ENCODE assay signal across 9 cellular contexts in genomic region chr7:150324366-150324961, GRCh38. TPM values are rescaled to one million over a fixed set of nuclear protein-coding genes. Genes with fewer than 3 reads are reported as not detected.
A peak's percentile ranks its signal among the peaks of the same experiment; 100 is the strongest.
DNase-seq lines count a peak whose midpoint lies in the region; ATAC-seq, FAIRE-seq and TF ChIP-seq lines count a peak whose summit lies in the region.
"Had no signal": no experiment of that assay in that cellular context is flagged by ENCODE, and none has a peak within 500 bp of the region (broad histone marks: within the 10 kb centered on the region; RNA-seq: fewer than 3 reads in every experiment).

No MANE protein-coding gene starts in this region.

- H3K9me3 ChIP-seq in HepG2 (ENCODE audit: low read length) = no peaks in the 10 kb centered on the region

- CTCF ChIA-PET in HepG2 (lab: Yijun Ruan, JAX; ENCODE audit: low intra/inter-chr PET ratio, low total read pairs) = no interaction called here

- no peak for DNase-seq in stimulated activated naive CD8-positive, alpha-beta T cell treated with anti-CD3 and anti-CD28 coated beads, Interleukin-15, Interleukin-2, amounts not matched to agents 100 U/mL and 50 U/mL, for 24 hours
- DNase-seq in HepG2 (ENCODE audit: low spot score) (peak; percentile 27), iPS-NIHi7 (ENCODE audit: extremely low spot score) (no peak)
- no peak for DNase-seq in stimulated activated naive CD4-positive, alpha-beta T cell treated with Interleukin-2 at 50 U/mL for 16 hours (lab: John Stamatoyannopoulos, UW)

- no peaks in the 10 kb centered on the region for H4K20me1 ChIP-seq in HepG2 (ENCODE audit: insufficient read depth, low read length)

- FAIRE-seq in HepG2 (lab: Jason Lieb, UNC) = peak; percentile 51

- TF ChIP-seq RAD21 in HepG2 (CRISPR knock-in tag; IDR thresholded peaks at IDR 0.05) = no peak

- H3K27ac ChIP-seq in HepG2 (ENCODE audit: extremely low read length, insufficient read depth, low read length) = peak overlapping the region; percentile 84

- peaks cover 54% of the 10 kb centered on the region for H3K4me1 Mint-ChIP-seq in stimulated activated naive CD8-positive, alpha-beta T cell treated with anti-CD3 and anti-CD28 coated beads, Interleukin-15, Interleukin-2, amounts not matched to agents 100 ng/mL and 50 ng/mL, for 24 hours (ENCODE audit: low read depth)
- H3K4me1 Mint-ChIP-seq in activated naive CD8-positive, alpha-beta T cell (ENCODE audit: low read depth) = peaks cover 50% of the 10 kb centered on the region

- peaks cover 59% of the 10 kb centered on the region for H3K79me2 ChIP-seq in HepG2 (ENCODE audit: insufficient read depth, low read length)

- BruUV-seq in HepG2 (replicated peaks; lab: Mats Ljungman, UMichigan) = no TSS peak

- intact Hi-C loops in HepG2 (cut with micrococcal nuclease; ENCODE audit: unreplicated experiment) = loop anchor here (5.0 kb wide), 1 partner anchor 33 kb away; no protein-coding TSS in a partner anchor

- H3K9me3 Mint-ChIP-seq in stimulated activated naive CD8-positive, alpha-beta T cell treated with anti-CD3 and anti-CD28 coated beads, Interleukin-15, Interleukin-2, amounts not matched to agents 100 ng/mL and 50 ng/mL, for 24 hours = no peaks in the 10 kb centered on the region
- H3K9me3 Mint-ChIP-seq in activated naive CD8-positive, alpha-beta T cell (ENCODE audit: low read depth) = no peaks in the 10 kb centered on the region

- in situ Hi-C loops in HepG2 (cut with HindIII; ENCODE audit: extremely low pct_ligation_motif_present, low pct_unique_long_range_greater_than_20kb) = no loop called here

- peak overlapping the region; percentile 74 to 81 (median 77) for H3K4me3 ChIP-seq in HepG2 (replicated peaks in 1 of 3; ENCODE audit: insufficient read depth in 1 of 3, low read depth in 2 of 3, low read length in 3 of 3)

- POLR2A ChIA-PET in HepG2 (lab: Yijun Ruan, JAX) = interaction anchor here (0.6 to 5.4 kb wide), 8 partner anchors 11 to 80 kb away, joined by 3 to 41 read pairs (median 12); partner anchors contain the start of genes RARRES2 and REPIN1

- H3K36me3 ChIP-seq in HepG2 (replicated peaks in 1 of 2; ENCODE audit: control insufficient read depth in 1 of 2, insufficient read depth in 2 of 2, low read length in 2 of 2) = peaks cover 20 to 44% of the 10 kb centered on the region in 2 experiments

- peaks cover 54% of the 10 kb centered on the region for H3K4me1 ChIP-seq in HepG2 (ENCODE audit: insufficient read depth, low read length)

- no peaks in the 10 kb centered on the region; a peak in 1 of 5 replicates for H3K27me3 ChIP-seq in HepG2 (ENCODE audit: control insufficient read depth in 1 of 2, insufficient read depth in 2 of 2, low read length in 2 of 2)

- TF ChIP-seq EP300 in HepG2 (IDR thresholded peaks at IDR 0.05; ENCODE audit: low read depth in 2 of 2, low read length in 2 of 2) (0 out of 4 replicates have a peak, but pooled peaks of 1 of the 2 experiments have one; percentile 21), HepG2 (CRISPR knock-in tag; IDR thresholded peaks at IDR 0.05; ENCODE audit: borderline replicate concordance) (no peak)

- 8% methylated on average over 11 of the region's 12 CpGs for WGBS in HepG2 (ENCODE audit: low lambda C conversion rate)

- TF ChIP-seq POLR2A in HepG2 (IDR thresholded peaks at IDR 0.05; ENCODE audit: insufficient read depth in 1 of 2, low read depth in 2 of 2, low read length in 2 of 2) = peak in 1 of 2 experiments; percentile 43; a peak in 1 of 4 replicates

- H2AFZ ChIP-seq in HepG2 (ENCODE audit: low read length) = no peak overlapping the region

- H3K9ac ChIP-seq in HepG2 (ENCODE audit: insufficient read depth, low read depth, low read length) = peak overlapping the region; percentile 92

- no peak for TF ChIP-seq CTCF in HepG2 (CRISPR knock-in tag; IDR thresholded peaks at IDR 0.05)

- ATAC-seq in stimulated activated naive CD8-positive, alpha-beta T cell treated with anti-CD3 and anti-CD28 coated beads, Interleukin-15, Interleukin-2, amounts not matched to agents 100 U/mL and 50 U/mL, for 24 hours = no peak
- peak; percentile 40 for ATAC-seq in HepG2
- no peak for ATAC-seq in GM21576 (IDR thresholded peaks at IDR 0.05; ENCODE audit: unreplicated experiment)
- ATAC-seq in GM21367 (IDR thresholded peaks at IDR 0.05; ENCODE audit: unreplicated experiment) = no peak

- no peaks in the 10 kb centered on the region for H3K27me3 Mint-ChIP-seq in stimulated activated naive CD8-positive, alpha-beta T cell treated with anti-CD3 and anti-CD28 coated beads, Interleukin-15, Interleukin-2, amounts not matched to agents 100 ng/mL and 50 ng/mL, for 24 hours
- H3K27me3 Mint-ChIP-seq in activated naive CD8-positive, alpha-beta T cell = no peaks in the 10 kb centered on the region

- H3K4me2 ChIP-seq in HepG2 (ENCODE audit: low read depth, low read length) = peak overlapping the region; percentile 96

- peaks cover 41% of the 10 kb centered on the region for H3K36me3 Mint-ChIP-seq in stimulated activated naive CD8-positive, alpha-beta T cell treated with anti-CD3 and anti-CD28 coated beads, Interleukin-15, Interleukin-2, amounts not matched to agents 100 ng/mL and 50 ng/mL, for 24 hours (ENCODE audit: low read depth)
- peaks cover 15% of the 10 kb centered on the region for H3K36me3 Mint-ChIP-seq in activated naive CD8-positive, alpha-beta T cell

- peak overlapping the region; percentile 95 for H3K4me3 Mint-ChIP-seq in stimulated activated naive CD8-positive, alpha-beta T cell treated with anti-CD3 and anti-CD28 coated beads, Interleukin-15, Interleukin-2, amounts not matched to agents 100 ng/mL and 50 ng/mL, for 24 hours
- H3K4me3 Mint-ChIP-seq in activated naive CD8-positive, alpha-beta T cell = peak overlapping the region; percentile 98

- H3K27ac Mint-ChIP-seq in stimulated activated naive CD8-positive, alpha-beta T cell treated with anti-CD3 and anti-CD28 coated beads, Interleukin-15, Interleukin-2, amounts not matched to agents 100 ng/mL and 50 ng/mL, for 24 hours = peak overlapping the region; percentile 99
- H3K27ac Mint-ChIP-seq in activated naive CD8-positive, alpha-beta T cell = peak overlapping the region; percentile 99

RNA-seq across cellular contexts. Expression of gene ACTR3C, which starts 1.1 kb away (rescaled TPM):
- total RNA-seq in HepG2 (2016; rRNA removed; fragmentation: Illumina TruSeq; extraction: Trizol) = 4.1 and 7.5 TPM in 2 replicates
- total RNA-seq in HepG2 (2016; cell fraction: cytosol; rRNA removed; fragmentation: Illumina TruSeq; extraction: Trizol; ENCODE audit: low read depth) = 7.2 and 7.8 TPM in 2 replicates
- 3.7 and 6.7 TPM in 2 replicates for total RNA-seq in HepG2 (2016; cell fraction: insoluble cytoplasmic fraction; rRNA removed; fragmentation: Illumina TruSeq; extraction: Trizol)
- total RNA-seq in HepG2 (2016; cell fraction: membrane; rRNA removed; fragmentation: Illumina TruSeq; extraction: Trizol) = 4.8 and 5.6 TPM in 2 replicates
- 17.1 and 19.7 TPM in 2 replicates for total RNA-seq in HepG2 (2016; cell fraction: nucleus; rRNA removed; fragmentation: Illumina TruSeq; extraction: Trizol)
- polyA plus RNA-seq in HepG2 (2011; rRNA removed) = 3.2 and 3.8 TPM in 2 replicates
- 2.5 and 2.7 TPM in 2 replicates for polyA plus RNA-seq in HepG2 (2011; cell fraction: cytosol; rRNA removed)
- 4.0 and 4.3 TPM in 2 replicates for polyA plus RNA-seq in HepG2 (2011; cell fraction: nucleus; rRNA removed)
- polyA plus RNA-seq in HepG2 (2012) = 1.2 and 1.4 TPM in 2 replicates
- 0.95 and 2.7 TPM in 2 replicates for polyA plus RNA-seq in HepG2 (2016; cell fraction: cytosol; fragmentation: Illumina TruSeq; extraction: Trizol; ENCODE audit: low read depth)
- 1.9 and 3.9 TPM in 2 replicates for polyA plus RNA-seq in HepG2 (2016; cell fraction: insoluble cytoplasmic fraction; fragmentation: Illumina TruSeq; extraction: Trizol; ENCODE audit: low read depth)
- 1.4 and 1.6 TPM in 2 replicates for polyA plus RNA-seq in HepG2 (2016; cell fraction: membrane; fragmentation: Illumina TruSeq; extraction: Trizol; ENCODE audit: low read depth)
- polyA plus RNA-seq in HepG2 (2016; cell fraction: nucleus; fragmentation: Illumina TruSeq; extraction: Trizol; ENCODE audit: insufficient read depth, low read depth) = 4.9 and 8.0 TPM in 2 replicates
- polyA minus RNA-seq in HepG2 (2011; rRNA and poly(A)+ RNA removed; ENCODE audit: low replicate concordance) = 10.0 and 39.9 TPM in 2 replicates
- polyA minus RNA-seq in HepG2 (2011; cell fraction: cytosol; rRNA and poly(A)+ RNA removed) = 2.6 and 3.3 TPM in 2 replicates
- 44.3 and 59.4 TPM in 2 replicates for polyA minus RNA-seq in HepG2 (2011; cell fraction: nucleus; rRNA and poly(A)+ RNA removed)
- total RNA-seq: SK-MEL-5 had no signal

RNA-seq across cellular contexts. Expression of gene LRRC61, which starts 1.3 kb away (rescaled TPM):
- total RNA-seq in HepG2 (2016; rRNA removed; fragmentation: Illumina TruSeq; extraction: Trizol) = 34.8 and 38.4 TPM in 2 replicates
- total RNA-seq in HepG2 (2016; cell fraction: cytosol; rRNA removed; fragmentation: Illumina TruSeq; extraction: Trizol; ENCODE audit: low read depth) = 10.3 and 10.8 TPM in 2 replicates
- total RNA-seq in HepG2 (2016; cell fraction: insoluble cytoplasmic fraction; rRNA removed; fragmentation: Illumina TruSeq; extraction: Trizol) = 30.5 and 35.2 TPM in 2 replicates
- 34.2 and 36.9 TPM in 2 replicates for total RNA-seq in HepG2 (2016; cell fraction: membrane; rRNA removed; fragmentation: Illumina TruSeq; extraction: Trizol)
- total RNA-seq in HepG2 (2016; cell fraction: nucleus; rRNA removed; fragmentation: Illumina TruSeq; extraction: Trizol) = 25.0 and 31.2 TPM in 2 replicates
- polyA plus RNA-seq in HepG2 (2011; rRNA removed) = 33.0 and 42.2 TPM in 2 replicates
- 34.7 and 58.3 TPM in 2 replicates for polyA plus RNA-seq in HepG2 (2011; cell fraction: cytosol; rRNA removed)
- polyA plus RNA-seq in HepG2 (2011; cell fraction: nucleus; rRNA removed) = 25.0 and 33.0 TPM in 2 replicates
- 22.2 and 36.3 TPM in 2 replicates for polyA plus RNA-seq in HepG2 (2012)
- polyA plus RNA-seq in HepG2 (2016; cell fraction: cytosol; fragmentation: Illumina TruSeq; extraction: Trizol; ENCODE audit: low read depth) = 19.9 and 25.0 TPM in 2 replicates
- polyA plus RNA-seq in HepG2 (2016; cell fraction: insoluble cytoplasmic fraction; fragmentation: Illumina TruSeq; extraction: Trizol; ENCODE audit: low read depth) = 36.4 and 46.3 TPM in 2 replicates
- polyA plus RNA-seq in HepG2 (2016; cell fraction: membrane; fragmentation: Illumina TruSeq; extraction: Trizol; ENCODE audit: low read depth) = 41.1 and 42.5 TPM in 2 replicates
- 34.8 and 36.2 TPM in 2 replicates for polyA plus RNA-seq in HepG2 (2016; cell fraction: nucleus; fragmentation: Illumina TruSeq; extraction: Trizol; ENCODE audit: insufficient read depth, low read depth)
- 45.8 and 71.1 TPM in 2 replicates for polyA minus RNA-seq in HepG2 (2011; rRNA and poly(A)+ RNA removed; ENCODE audit: low replicate concordance)
- 33.7 and 34.5 TPM in 2 replicates for polyA minus RNA-seq in HepG2 (2011; cell fraction: cytosol; rRNA and poly(A)+ RNA removed)
- polyA minus RNA-seq in HepG2 (2011; cell fraction: nucleus; rRNA and poly(A)+ RNA removed) = 13.3 and 15.4 TPM in 2 replicates
- total RNA-seq: SK-MEL-5 had no signal

RNA-seq across cellular contexts. Expression of gene RARRES2, which starts 17.0 kb away (rescaled TPM):
- 94.6 and 172 TPM in 2 replicates for total RNA-seq in HepG2 (2016; rRNA removed; fragmentation: Illumina TruSeq; extraction: Trizol)
- 63.6 and 75.7 TPM in 2 replicates for total RNA-seq in HepG2 (2016; cell fraction: cytosol; rRNA removed; fragmentation: Illumina TruSeq; extraction: Trizol; ENCODE audit: low read depth)
- 93.3 and 178 TPM in 2 replicates for total RNA-seq in HepG2 (2016; cell fraction: insoluble cytoplasmic fraction; rRNA removed; fragmentation: Illumina TruSeq; extraction: Trizol)
- 68.9 and 86.6 TPM in 2 replicates for total RNA-seq in HepG2 (2016; cell fraction: membrane; rRNA removed; fragmentation: Illumina TruSeq; extraction: Trizol)
- total RNA-seq in HepG2 (2016; cell fraction: nucleus; rRNA removed; fragmentation: Illumina TruSeq; extraction: Trizol) = 126 and 156 TPM in 2 replicates
- 134 and 157 TPM in 2 replicates for polyA plus RNA-seq in HepG2 (2011; rRNA removed)
- 197 and 233 TPM in 2 replicates for polyA plus RNA-seq in HepG2 (2011; cell fraction: cytosol; rRNA removed)
- polyA plus RNA-seq in HepG2 (2011; cell fraction: nucleus; rRNA removed) = 164 and 202 TPM in 2 replicates
- polyA plus RNA-seq in HepG2 (2012) = 37.9 and 77.4 TPM in 2 replicates
- 96.7 and 115 TPM in 2 replicates for polyA plus RNA-seq in HepG2 (2016; cell fraction: cytosol; fragmentation: Illumina TruSeq; extraction: Trizol; ENCODE audit: low read depth)
- polyA plus RNA-seq in HepG2 (2016; cell fraction: insoluble cytoplasmic fraction; fragmentation: Illumina TruSeq; extraction: Trizol; ENCODE audit: low read depth) = 134 and 138 TPM in 2 replicates
- 82.1 and 99.5 TPM in 2 replicates for polyA plus RNA-seq in HepG2 (2016; cell fraction: membrane; fragmentation: Illumina TruSeq; extraction: Trizol; ENCODE audit: low read depth)
- polyA plus RNA-seq in HepG2 (2016; cell fraction: nucleus; fragmentation: Illumina TruSeq; extraction: Trizol; ENCODE audit: insufficient read depth, low read depth) = 420 and 455 TPM in 2 replicates
- 22.1 TPM in 1 of 2 replicates, not detected in the other for polyA minus RNA-seq in HepG2 (2011; rRNA and poly(A)+ RNA removed; ENCODE audit: low replicate concordance)
- 17.4 and 20.0 TPM in 2 replicates for polyA minus RNA-seq in HepG2 (2011; cell fraction: cytosol; rRNA and poly(A)+ RNA removed)
- polyA minus RNA-seq in HepG2 (2011; cell fraction: nucleus; rRNA and poly(A)+ RNA removed) = 6.1 and 7.3 TPM in 2 replicates
- total RNA-seq: SK-MEL-5 had no signal

RNA-seq across cellular contexts. Expression of gene REPIN1, which starts 44.2 kb away (rescaled TPM):
- total RNA-seq in HepG2 (2016; rRNA removed; fragmentation: Illumina TruSeq; extraction: Trizol) = 86.4 and 108 TPM in 2 replicates
- 34.3 and 36.1 TPM in 2 replicates for total RNA-seq in HepG2 (2016; cell fraction: cytosol; rRNA removed; fragmentation: Illumina TruSeq; extraction: Trizol; ENCODE audit: low read depth)
- 77.5 and 106 TPM in 2 replicates for total RNA-seq in HepG2 (2016; cell fraction: insoluble cytoplasmic fraction; rRNA removed; fragmentation: Illumina TruSeq; extraction: Trizol)
- total RNA-seq in HepG2 (2016; cell fraction: membrane; rRNA removed; fragmentation: Illumina TruSeq; extraction: Trizol) = 112 and 119 TPM in 2 replicates
- 81.1 and 91.5 TPM in 2 replicates for total RNA-seq in HepG2 (2016; cell fraction: nucleus; rRNA removed; fragmentation: Illumina TruSeq; extraction: Trizol)
- polyA plus RNA-seq in HepG2 (2011; rRNA removed) = 69.9 and 87.9 TPM in 2 replicates
- 58.9 and 82.1 TPM in 2 replicates for polyA plus RNA-seq in HepG2 (2011; cell fraction: cytosol; rRNA removed)
- polyA plus RNA-seq in HepG2 (2011; cell fraction: nucleus; rRNA removed) = 189 and 195 TPM in 2 replicates
- polyA plus RNA-seq in HepG2 (2012) = 52.5 and 64.7 TPM in 2 replicates
- 22.0 and 24.7 TPM in 2 replicates for polyA plus RNA-seq in HepG2 (2016; cell fraction: cytosol; fragmentation: Illumina TruSeq; extraction: Trizol; ENCODE audit: low read depth)
- polyA plus RNA-seq in HepG2 (2016; cell fraction: insoluble cytoplasmic fraction; fragmentation: Illumina TruSeq; extraction: Trizol; ENCODE audit: low read depth) = 82.2 and 105 TPM in 2 replicates
- polyA plus RNA-seq in HepG2 (2016; cell fraction: membrane; fragmentation: Illumina TruSeq; extraction: Trizol; ENCODE audit: low read depth) = 77.8 and 77.9 TPM in 2 replicates
- polyA plus RNA-seq in HepG2 (2016; cell fraction: nucleus; fragmentation: Illumina TruSeq; extraction: Trizol; ENCODE audit: insufficient read depth, low read depth) = 138 and 155 TPM in 2 replicates
- polyA minus RNA-seq in HepG2 (2011; rRNA and poly(A)+ RNA removed; ENCODE audit: low replicate concordance) = 81.7 and 98.0 TPM in 2 replicates
- 35.3 and 35.6 TPM in 2 replicates for polyA minus RNA-seq in HepG2 (2011; cell fraction: cytosol; rRNA and poly(A)+ RNA removed)
- polyA minus RNA-seq in HepG2 (2011; cell fraction: nucleus; rRNA and poly(A)+ RNA removed) = 50.5 and 54.6 TPM in 2 replicates

RNA-seq across cellular contexts. Expression of gene ZNF775, which starts 54.7 kb away (rescaled TPM):
- 3.1 and 4.5 TPM in 2 replicates for total RNA-seq in HepG2 (2016; rRNA removed; fragmentation: Illumina TruSeq; extraction: Trizol)
- 0.71 TPM in 2 replicates for total RNA-seq in HepG2 (2016; cell fraction: cytosol; rRNA removed; fragmentation: Illumina TruSeq; extraction: Trizol; ENCODE audit: low read depth)
- 3.6 and 3.8 TPM in 2 replicates for total RNA-seq in HepG2 (2016; cell fraction: insoluble cytoplasmic fraction; rRNA removed; fragmentation: Illumina TruSeq; extraction: Trizol)
- 1.9 and 2.5 TPM in 2 replicates for total RNA-seq in HepG2 (2016; cell fraction: membrane; rRNA removed; fragmentation: Illumina TruSeq; extraction: Trizol)
- total RNA-seq in HepG2 (2016; cell fraction: nucleus; rRNA removed; fragmentation: Illumina TruSeq; extraction: Trizol) = 1.8 and 3.2 TPM in 2 replicates
- 3.2 and 3.8 TPM in 2 replicates for polyA plus RNA-seq in HepG2 (2011; rRNA removed)
- polyA plus RNA-seq in HepG2 (2011; cell fraction: cytosol; rRNA removed) = 2.6 and 4.5 TPM in 2 replicates
- polyA plus RNA-seq in HepG2 (2011; cell fraction: nucleus; rRNA removed) = 5.8 and 5.9 TPM in 2 replicates
- 2.1 and 3.1 TPM in 2 replicates for polyA plus RNA-seq in HepG2 (2012)
- 0.67 and 0.68 TPM in 2 replicates for polyA plus RNA-seq in HepG2 (2016; cell fraction: cytosol; fragmentation: Illumina TruSeq; extraction: Trizol; ENCODE audit: low read depth)
- 3.7 and 4.2 TPM in 2 replicates for polyA plus RNA-seq in HepG2 (2016; cell fraction: insoluble cytoplasmic fraction; fragmentation: Illumina TruSeq; extraction: Trizol; ENCODE audit: low read depth)
- 1.2 and 1.8 TPM in 2 replicates for polyA plus RNA-seq in HepG2 (2016; cell fraction: membrane; fragmentation: Illumina TruSeq; extraction: Trizol; ENCODE audit: low read depth)
- polyA plus RNA-seq in HepG2 (2016; cell fraction: nucleus; fragmentation: Illumina TruSeq; extraction: Trizol; ENCODE audit: insufficient read depth, low read depth) = 5.2 and 9.1 TPM in 2 replicates
- 0.37 and 3.7 TPM in 2 replicates for polyA minus RNA-seq in HepG2 (2011; rRNA and poly(A)+ RNA removed; ENCODE audit: low replicate concordance)
- polyA minus RNA-seq in HepG2 (2011; cell fraction: cytosol; rRNA and poly(A)+ RNA removed) = 2.5 and 3.9 TPM in 2 replicates
- 1.8 and 2.4 TPM in 2 replicates for polyA minus RNA-seq in HepG2 (2011; cell fraction: nucleus; rRNA and poly(A)+ RNA removed)
